In the genomic region with DNA sequence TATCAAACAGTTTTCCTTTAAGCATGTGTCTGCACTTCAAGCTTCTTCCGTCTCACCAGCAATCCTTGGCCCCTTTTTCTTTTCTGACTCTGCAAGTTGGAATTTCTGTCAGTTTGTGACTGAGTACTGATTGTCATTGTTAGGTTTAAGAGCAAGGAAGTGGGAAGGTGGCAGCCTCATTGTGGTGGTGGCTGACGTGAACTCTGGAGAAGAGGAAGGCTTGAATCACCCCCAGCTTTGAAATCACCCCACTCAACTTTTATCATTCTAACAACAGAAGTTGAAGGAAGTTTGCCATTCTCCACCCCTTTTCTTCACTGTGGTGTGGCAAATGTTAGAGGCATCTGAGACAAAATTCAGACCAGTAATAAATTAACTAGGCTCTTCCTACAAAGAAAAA, we compare ENCODE assay signal across 11 cellular contexts.
DNase-seq lines count a peak whose midpoint lies in the region; ATAC-seq and TF ChIP-seq lines count a peak whose summit lies in the region.
"Had no signal": no experiment of that assay in that cellular context is flagged by ENCODE, and none has a peak within 500 bp of the region (broad histone marks: within the 10 kb centered on the region; RNA-seq: fewer than 3 reads in every experiment).

No MANE protein-coding gene starts in this region.

- no peak overlapping the region for H3K27ac ChIP-seq in iPS-20b (ENCODE audit: low read length)
- no peak overlapping the region for H3K27ac ChIP-seq in CD8-positive, alpha-beta T cell (ENCODE audit: low read depth, low read length)
- H3K27ac ChIP-seq: tibial artery had no signal

- H3K4me1 Mint-ChIP-seq in WTC11 (peaks cover 17% of the 10 kb centered on the region), natural killer cell (no peaks in the 10 kb centered on the region)
- H3K4me1 Mint-ChIP-seq in CD8-positive, alpha-beta T cell (ENCODE audit: low read depth): no peaks in the 10 kb centered on the region
- H3K4me1 Mint-ChIP-seq in T-helper 2 cell treated with Interferon-gamma antibody and Interleukin-4, amounts not matched to agents 5 μg/mL and 100 μg/mL, for 36 hours (ENCODE audit: low read depth): no peaks in the 10 kb centered on the region

- DNase-seq in HS-27A (ENCODE audit: low read depth): peak; percentile 50
- DNase-seq in WTC11 (ENCODE audit: low spot score): no peak
- DNase-seq in stromal cell of bone marrow (ENCODE audit: low read depth): peak; percentile 47
- no peak for DNase-seq in natural killer cell
- no peak for DNase-seq in CD8-positive, alpha-beta T cell
- no peak for DNase-seq in T-helper 2 cell treated with Interferon-gamma antibody and Interleukin-4, amounts not matched to agents 5 μg/mL and 100 μg/mL, for 36 hours (ENCODE audit: low spot score)
- DNase-seq: NCI-H1417 treated with DMSO at 0.1 percent for 48 hours, tibial artery had no signal

- peak overlapping the region; percentile 13; the same call in 1 of the 2 replicates for H3K9ac ChIP-seq in iPS-20b (ENCODE audit: low read depth, low read length)

- H3K27ac Mint-ChIP-seq in WTC11: peak overlapping the region; percentile 61; the same call in 1 of the 2 replicates
- no peak overlapping the region for H3K27ac Mint-ChIP-seq in natural killer cell
- H3K27ac Mint-ChIP-seq in CD8-positive, alpha-beta T cell: no peak overlapping the region
- no peak overlapping the region for H3K27ac Mint-ChIP-seq in T-helper 2 cell treated with Interferon-gamma antibody and Interleukin-4, amounts not matched to agents 5 μg/mL and 100 μg/mL, for 36 hours
- H3K27ac Mint-ChIP-seq: activated T-cell treated with anti-CD3 and anti-CD28 coated beads, Interleukin-2, amount 50 U/mL, for 72 hours had no signal

- H3K4me3 Mint-ChIP-seq in WTC11 (no peak overlapping the region), natural killer cell (no peak overlapping the region)
- no peak overlapping the region for H3K4me3 Mint-ChIP-seq in CD8-positive, alpha-beta T cell
- no peak overlapping the region for H3K4me3 Mint-ChIP-seq in T-helper 2 cell treated with Interferon-gamma antibody and Interleukin-4, amounts not matched to agents 5 μg/mL and 100 μg/mL, for 36 hours
- H3K4me3 Mint-ChIP-seq: activated T-cell treated with anti-CD3 and anti-CD28 coated beads, Interleukin-2, amount 50 U/mL, for 72 hours had no signal

- TF ChIP-seq CTCF in WTC11 (IDR thresholded peaks at IDR 0.05): no peak
- TF ChIP-seq CTCF in natural killer cell (IDR thresholded peaks at IDR 0.05): no peak
- TF ChIP-seq CTCF in CD8-positive, alpha-beta T cell (IDR thresholded peaks at IDR 0.05): no peak

- ATAC-seq in WTC11 (peak; percentile 69), natural killer cell (no peak)
- ATAC-seq in CD8-positive, alpha-beta T cell: no peak
- ATAC-seq: activated T-cell treated with anti-CD3 and anti-CD28 coated beads, Interleukin-2, amount 50 U/mL, for 72 hours; GM12878 had no signal

- H3K9me3 Mint-ChIP-seq in WTC11 (peaks cover 9% of the 10 kb centered on the region), natural killer cell (peaks cover 2 to 6% of the 10 kb centered on the region in 2 donors)
- no peaks in the 10 kb centered on the region for H3K9me3 Mint-ChIP-seq in CD8-positive, alpha-beta T cell
- peaks cover 5% of the 10 kb centered on the region for H3K9me3 Mint-ChIP-seq in T-helper 2 cell treated with Interferon-gamma antibody and Interleukin-4, amounts not matched to agents 5 μg/mL and 100 μg/mL, for 36 hours

- peaks cover 5% of the 10 kb centered on the region; the same call in 1 of the 2 replicates for H3K4me1 ChIP-seq in iPS-20b (ENCODE audit: insufficient read depth, low read length)
- H3K4me1 ChIP-seq in CD8-positive, alpha-beta T cell (ENCODE audit: insufficient read depth, low read length): no peaks in the 10 kb centered on the region
- H3K4me1 ChIP-seq: tibial artery had no signal

- H3K36me3 ChIP-seq in iPS-20b (ENCODE audit: insufficient read depth, low read depth, low read length): no peaks in the 10 kb centered on the region
- no peaks in the 10 kb centered on the region for H3K36me3 ChIP-seq in CD8-positive, alpha-beta T cell (ENCODE audit: insufficient read depth, low read length)
- H3K36me3 ChIP-seq: tibial artery had no signal

- no peaks in the 10 kb centered on the region for H3K9me3 ChIP-seq in iPS-20b (ENCODE audit: insufficient read depth, low read depth, low read length)
- H3K9me3 ChIP-seq in CD8-positive, alpha-beta T cell (ENCODE audit: low read length): no peaks in the 10 kb centered on the region
- H3K9me3 ChIP-seq: tibial artery had no signal

- H3K27me3 Mint-ChIP-seq in WTC11 (ENCODE audit: low read depth) (no peaks in the 10 kb centered on the region), natural killer cell (ENCODE audit: low read depth in 2 of 2) (no peaks in the 10 kb centered on the region)
- H3K27me3 Mint-ChIP-seq in CD8-positive, alpha-beta T cell (ENCODE audit: low read depth): no peaks in the 10 kb centered on the region
- H3K27me3 Mint-ChIP-seq in T-helper 2 cell treated with Interferon-gamma antibody and Interleukin-4, amounts not matched to agents 5 μg/mL and 100 μg/mL, for 36 hours (ENCODE audit: low read depth): no peaks in the 10 kb centered on the region

- intact Hi-C loops in natural killer cell (cut with micrococcal nuclease): no loop called here
- intact Hi-C loops in CD8-positive, alpha-beta T cell (cut with DNase I, micrococcal nuclease): no loop called here

- CTCF ChIA-PET in WTC11 (lab: Charles Lee): interaction anchor here (1.8 kb wide), 1 partner anchor 86 kb away, joined by 6 read pairs; no protein-coding TSS in a partner anchor
- CTCF ChIA-PET in CD8-positive, alpha-beta T cell (lab: Charles Lee): no interaction called here

- H3K36me3 Mint-ChIP-seq in WTC11: no peaks in the 10 kb centered on the region
- H3K36me3 Mint-ChIP-seq in natural killer cell: no peaks in the 10 kb centered on the region
- H3K36me3 Mint-ChIP-seq in CD8-positive, alpha-beta T cell: no peaks in the 10 kb centered on the region
- H3K36me3 Mint-ChIP-seq in T-helper 2 cell treated with Interferon-gamma antibody and Interleukin-4, amounts not matched to agents 5 μg/mL and 100 μg/mL, for 36 hours (ENCODE audit: low read depth): no peaks in the 10 kb centered on the region

- POLR2A ChIA-PET in WTC11 (lab: Charles Lee): no interaction called here
- POLR2A ChIA-PET in CD8-positive, alpha-beta T cell (lab: Charles Lee): no interaction called here

- no peak overlapping the region for H3K4me3 ChIP-seq in iPS-20b (ENCODE audit: low read length)
- H3K4me3 ChIP-seq in CD8-positive, alpha-beta T cell (ENCODE audit: low read depth, low read length): no peak overlapping the region
- H3K4me3 ChIP-seq: GM12878, tibial artery had no signal

- no peaks in the 10 kb centered on the region for H3K27me3 ChIP-seq in iPS-20b (ENCODE audit: insufficient read depth, low read length)
- H3K27me3 ChIP-seq in CD8-positive, alpha-beta T cell (ENCODE audit: insufficient read depth, low read length): no peaks in the 10 kb centered on the region
- H3K27me3 ChIP-seq: tibial artery had no signal

TF ChIP-seq in WTC11, 78 proteins besides CTCF, POLR2A, EP300 and RAD21:
- TF ChIP-seq TP53 (CRISPR knock-in tag; IDR thresholded peaks at IDR 0.05) (no peak), ZNF416 (CRISPR knock-in tag; IDR thresholded peaks at IDR 0.05) (no peak), AR (CRISPR knock-in tag; IDR thresholded peaks at IDR 0.05) (no peak), ESRRA (CRISPR knock-in tag; IDR thresholded peaks at IDR 0.05; ENCODE audit: borderline replicate concordance) (no peak), CBFB (CRISPR knock-in tag; IDR thresholded peaks at IDR 0.05; ENCODE audit: low read depth) (no peak)
- TF ChIP-seq, protein P1, sequence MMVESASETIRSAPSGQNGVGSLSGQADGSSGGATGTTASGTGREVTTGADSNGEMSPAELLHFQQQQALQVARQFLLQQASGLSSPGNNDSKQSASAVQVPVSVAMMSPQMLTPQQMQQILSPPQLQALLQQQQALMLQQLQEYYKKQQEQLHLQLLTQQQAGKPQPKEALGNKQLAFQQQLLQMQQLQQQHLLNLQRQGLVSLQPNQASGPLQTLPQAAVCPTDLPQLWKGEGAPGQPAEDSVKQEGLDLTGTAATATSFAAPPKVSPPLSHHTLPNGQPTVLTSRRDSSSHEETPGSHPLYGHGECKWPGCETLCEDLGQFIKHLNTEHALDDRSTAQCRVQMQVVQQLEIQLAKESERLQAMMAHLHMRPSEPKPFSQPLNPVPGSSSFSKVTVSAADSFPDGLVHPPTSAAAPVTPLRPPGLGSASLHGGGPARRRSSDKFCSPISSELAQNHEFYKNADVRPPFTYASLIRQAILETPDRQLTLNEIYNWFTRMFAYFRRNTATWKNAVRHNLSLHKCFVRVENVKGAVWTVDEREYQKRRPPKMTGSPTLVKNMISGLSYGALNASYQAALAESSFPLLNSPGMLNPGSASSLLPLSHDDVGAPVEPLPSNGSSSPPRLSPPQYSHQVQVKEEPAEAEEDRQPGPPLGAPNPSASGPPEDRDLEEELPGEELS (CRISPR knock-in tag; IDR thresholded peaks at IDR 0.05): no peak

Comparison
In these comparisons a context has a peak if more than half of its experiments do, and no peak if none do; other contexts are left out.
1. DNase-seq: peak in HS-27A (single experiment) and stromal cell of bone marrow (single experiment); none in WTC11 (single experiment), natural killer cell (single experiment), CD8-positive, alpha-beta T cell (0 of 7) and T-helper 2 cell treated with Interferon-gamma antibody and Interleukin-4, amounts not matched to agents 5 μg/mL and 100 μg/mL, for 36 hours (single experiment).